1 cellular context compared by ENCODE assay signal in genomic region chr12:53133722-53134121, GRCh38.
TF ChIP-seq lines count a peak whose summit lies in the region.

No MANE protein-coding gene starts in this region.

TF ChIP-seq in HepG2, 621 proteins besides CTCF, POLR2A, EP300 and RAD21 (continued from another document):
- no peak for TF ChIP-seq USF2 (IDR thresholded peaks at IDR 0.05; ENCODE audit: low read depth, low read length)
- no peak for TF ChIP-seq USF2 (CRISPR knock-in tag; IDR thresholded peaks at IDR 0.05; ENCODE audit: borderline replicate concordance)
- TF ChIP-seq ZNF878 (CRISPR knock-in tag; IDR thresholded peaks at IDR 0.05), result no peak
- TF ChIP-seq FOXK1 (CRISPR knock-in tag; IDR thresholded peaks at IDR 0.05; ENCODE audit: borderline replicate concordance, low read depth), result no peak
